16 cellular contexts compared by ENCODE assay signal in the genomic region with DNA sequence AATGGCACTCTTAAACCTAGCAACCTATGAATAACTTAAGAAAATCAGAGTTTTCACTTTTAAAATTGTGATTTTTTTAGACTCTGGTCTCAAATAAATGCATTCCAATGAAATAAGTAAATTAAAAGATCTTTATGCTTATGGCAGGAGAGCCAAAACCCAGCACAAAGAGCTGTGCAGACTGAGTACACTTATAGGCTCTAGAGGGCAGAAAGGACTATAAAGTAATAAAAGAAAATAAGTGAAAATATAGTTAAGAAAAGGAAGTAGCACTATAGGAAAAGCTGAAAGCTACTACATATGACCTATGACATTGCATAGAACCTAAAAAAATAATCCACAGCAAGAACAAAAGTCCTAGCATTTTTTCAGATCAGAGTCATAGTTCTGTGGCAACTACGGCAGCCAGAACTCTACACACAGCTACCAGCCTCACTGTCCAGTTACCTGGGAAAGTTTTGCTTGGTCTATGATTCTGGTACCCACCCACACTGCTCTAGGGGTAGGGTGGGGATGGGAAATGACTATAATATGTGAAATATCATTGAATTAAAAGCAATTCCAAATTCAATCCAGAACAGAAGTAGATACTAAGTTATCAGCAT. TPM values are rescaled to one million over a fixed set of nuclear protein-coding genes. Genes with fewer than 3 reads are reported as not detected.
DNase-seq lines count a peak whose midpoint lies in the region; ATAC-seq and TF ChIP-seq lines count a peak whose summit lies in the region.
"Had no signal": no experiment of that assay in that cellular context is flagged by ENCODE, and none has a peak within 500 bp of the region (broad histone marks: within the 10 kb centered on the region; RNA-seq: fewer than 3 reads in every experiment).

No MANE protein-coding gene starts in this region.

- peak overlapping the region; percentile 37 for H3K27ac Mint-ChIP-seq in neural progenitor cell
- H3K27ac Mint-ChIP-seq: activated naive CD8-positive, alpha-beta T cell; B cell had no signal

- no peaks in the 10 kb centered on the region for H4K20me1 ChIP-seq in neural progenitor cell (ENCODE audit: low read depth)

- H3K9me3 Mint-ChIP-seq in neural progenitor cell, result no peaks in the 10 kb centered on the region

- peak; percentile 73 for DNase-seq in EL
- peak; percentile 5 for DNase-seq in RPMI7951 (ENCODE audit: low read depth)
- DNase-seq in dedifferentiated amniotic fluid mesenchymal stem cell (ENCODE audit: extremely low spot score), result peak; percentile 22
- DNase-seq in neural progenitor cell (ENCODE audit: low spot score), result no peak
- no peak for DNase-seq in anterior cingulate cortex (lab: John Stamatoyannopoulos, UW)
- no peak for DNase-seq in hippocampal formation (lab: John Stamatoyannopoulos, UW)
- DNase-seq in GM10266 (ENCODE audit: extremely low spot score), result no peak
- DNase-seq: cerebellar nuclear complex, hypothalamus, left lung, NCI-H1930, NCI-H510A treated with DMSO at 0.1 percent for 48 hours had no signal

- peaks cover 9% of the 10 kb centered on the region for H3K79me2 ChIP-seq in neural progenitor cell (ENCODE audit: low read depth)

- H3K36me3 Mint-ChIP-seq in neural progenitor cell, result peaks cover 14% of the 10 kb centered on the region

- H3K4me1 ChIP-seq in neural progenitor cell, result no peaks in the 10 kb centered on the region
- H3K4me1 ChIP-seq: left lung, prostate gland had no signal

- H3K9me3 ChIP-seq in neural progenitor cell (ENCODE audit: low read depth), result no peaks in the 10 kb centered on the region
- H3K9me3 ChIP-seq: left lung, prostate gland had no signal

- H3K36me3 ChIP-seq in neural progenitor cell, result peaks cover 7% of the 10 kb centered on the region
- H3K36me3 ChIP-seq: prostate gland had no signal

- ATAC-seq in HG03097 (IDR thresholded peaks at IDR 0.05; ENCODE audit: low FRiP score, unreplicated experiment), result no peak
- ATAC-seq: left lung had no signal

- H3K4me1 Mint-ChIP-seq in neural progenitor cell, result no peaks in the 10 kb centered on the region
- H3K4me1 Mint-ChIP-seq: B cell had no signal

- H3K9ac ChIP-seq in neural progenitor cell, result no peak overlapping the region

- no peak overlapping the region for H3K4me3 Mint-ChIP-seq in neural progenitor cell
- H3K4me3 Mint-ChIP-seq: activated naive CD8-positive, alpha-beta T cell; B cell had no signal

- H3K27me3 ChIP-seq in neural progenitor cell, result no peaks in the 10 kb centered on the region
- H3K27me3 ChIP-seq: left lung had no signal

- no peak overlapping the region for H3K27ac ChIP-seq in neural progenitor cell
- H3K27ac ChIP-seq: left lung, prostate gland had no signal

- no peak for TF ChIP-seq CTCF in neural progenitor cell (IDR thresholded peaks at IDR 0.05)
- TF ChIP-seq CTCF in GM10266 (IDR thresholded peaks at IDR 0.05; ENCODE audit: control insufficient read depth, insufficient read depth, low read depth, missing control alignments), result no peak

- H3F3A ChIP-seq in neural progenitor cell (ENCODE audit: low read depth), result no peaks in the 10 kb centered on the region

- H3K27me3 Mint-ChIP-seq in neural progenitor cell (ENCODE audit: insufficient read depth, low read depth), result no peaks in the 10 kb centered on the region
- H3K27me3 Mint-ChIP-seq: activated naive CD8-positive, alpha-beta T cell; B cell had no signal

- no peak overlapping the region for H3K4me3 ChIP-seq in neural progenitor cell
- H3K4me3 ChIP-seq: left lung, prostate gland had no signal

- no peak overlapping the region for H3K4me2 ChIP-seq in neural progenitor cell

- no peak overlapping the region for H2AFZ ChIP-seq in neural progenitor cell (replicated peaks)

RNA-seq across cellular contexts. Expression of gene CLASP2, which starts 30.5 kb away (rescaled TPM):
- total RNA-seq in RPMI7951 (2014; rRNA removed; shearing (Covaris generic)), result 42.8 and 45.3 TPM in 2 replicates
- 63.9 and 125 TPM in 2 replicates for total RNA-seq in neural progenitor cell (ENCODE audit: low replicate concordance)

Comparison
In these comparisons a context has a peak if more than half of its experiments do, and no peak if none do; other contexts are left out.
1. DNase-seq: peak in EL (single experiment), RPMI7951 (single experiment) and dedifferentiated amniotic fluid mesenchymal stem cell (single experiment); none in neural progenitor cell (single experiment), anterior cingulate cortex (0 of 58), hippocampal formation (0 of 2) and GM10266 (single experiment).